Comparison of ENCODE assay signal across 1 cellular context in genomic region chr1:202189012-202189790, GRCh38.
TF ChIP-seq lines count a peak whose summit lies in the region.

No MANE protein-coding gene starts in this region.

TF ChIP-seq in HepG2, 621 proteins besides CTCF, POLR2A, EP300 and RAD21 (continued from another document and continues in another):
- no peak; the same call in 1 of the 2 replicates for TF ChIP-seq ZBTB8A (CRISPR knock-in tag; IDR thresholded peaks at IDR 0.05; ENCODE audit: borderline replicate concordance, low read depth)
- peak; percentile 54; the same call in 1 of the 2 replicates for TF ChIP-seq ZNF687 (CRISPR knock-in tag; IDR thresholded peaks at IDR 0.05)
- TF ChIP-seq, protein P1, sequence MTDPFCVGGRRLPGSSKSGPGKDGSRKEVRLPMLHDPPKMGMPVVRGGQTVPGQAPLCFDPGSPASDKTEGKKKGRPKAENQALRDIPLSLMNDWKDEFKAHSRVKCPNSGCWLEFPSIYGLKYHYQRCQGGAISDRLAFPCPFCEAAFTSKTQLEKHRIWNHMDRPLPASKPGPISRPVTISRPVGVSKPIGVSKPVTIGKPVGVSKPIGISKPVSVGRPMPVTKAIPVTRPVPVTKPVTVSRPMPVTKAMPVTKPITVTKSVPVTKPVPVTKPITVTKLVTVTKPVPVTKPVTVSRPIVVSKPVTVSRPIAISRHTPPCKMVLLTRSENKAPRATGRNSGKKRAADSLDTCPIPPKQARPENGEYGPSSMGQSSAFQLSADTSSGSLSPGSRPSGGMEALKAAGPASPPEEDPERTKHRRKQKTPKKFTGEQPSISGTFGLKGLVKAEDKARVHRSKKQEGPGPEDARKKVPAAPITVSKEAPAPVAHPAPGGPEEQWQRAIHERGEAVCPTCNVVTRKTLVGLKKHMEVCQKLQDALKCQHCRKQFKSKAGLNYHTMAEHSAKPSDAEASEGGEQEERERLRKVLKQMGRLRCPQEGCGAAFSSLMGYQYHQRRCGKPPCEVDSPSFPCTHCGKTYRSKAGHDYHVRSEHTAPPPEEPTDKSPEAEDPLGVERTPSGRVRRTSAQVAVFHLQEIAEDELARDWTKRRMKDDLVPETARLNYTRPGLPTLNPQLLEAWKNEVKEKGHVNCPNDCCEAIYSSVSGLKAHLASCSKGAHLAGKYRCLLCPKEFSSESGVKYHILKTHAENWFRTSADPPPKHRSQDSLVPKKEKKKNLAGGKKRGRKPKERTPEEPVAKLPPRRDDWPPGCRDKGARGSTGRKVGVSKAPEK (CRISPR knock-in tag; IDR thresholded peaks at IDR 0.05; ENCODE audit: borderline replicate concordance) = 0 out of 2 replicates have a peak, but pooled peaks have one; percentile 76
- TF ChIP-seq, protein P2, sequence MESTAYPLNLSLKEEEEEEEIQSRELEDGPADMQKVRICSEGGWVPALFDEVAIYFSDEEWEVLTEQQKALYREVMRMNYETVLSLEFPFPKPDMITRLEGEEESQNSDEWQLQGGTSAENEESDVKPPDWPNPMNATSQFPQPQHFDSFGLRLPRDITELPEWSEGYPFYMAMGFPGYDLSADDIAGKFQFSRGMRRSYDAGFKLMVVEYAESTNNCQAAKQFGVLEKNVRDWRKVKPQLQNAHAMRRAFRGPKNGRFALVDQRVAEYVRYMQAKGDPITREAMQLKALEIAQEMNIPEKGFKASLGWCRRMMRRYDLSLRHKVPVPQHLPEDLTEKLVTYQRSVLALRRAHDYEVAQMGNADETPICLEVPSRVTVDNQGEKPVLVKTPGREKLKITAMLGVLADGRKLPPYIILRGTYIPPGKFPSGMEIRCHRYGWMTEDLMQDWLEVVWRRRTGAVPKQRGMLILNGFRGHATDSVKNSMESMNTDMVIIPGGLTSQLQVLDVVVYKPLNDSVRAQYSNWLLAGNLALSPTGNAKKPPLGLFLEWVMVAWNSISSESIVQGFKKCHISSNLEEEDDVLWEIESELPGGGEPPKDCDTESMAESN (CRISPR knock-in tag; conservative IDR thresholded peaks at IDR 0.05) = peak; percentile 79
- no peak for TF ChIP-seq NFKBIZ (CRISPR knock-in tag; IDR thresholded peaks at IDR 0.05)
- no peak for TF ChIP-seq SIX4 (CRISPR knock-in tag; IDR thresholded peaks at IDR 0.05)
- peak; percentile 38; the same call in 1 of the 2 replicates for TF ChIP-seq ZNF776 (CRISPR knock-in tag; IDR thresholded peaks at IDR 0.05)
- TF ChIP-seq RFX3 (CRISPR knock-in tag; IDR thresholded peaks at IDR 0.05) = no peak
- peak; percentile 56; the same call in 1 of the 2 replicates for TF ChIP-seq SMAD9 (CRISPR knock-in tag; IDR thresholded peaks at IDR 0.05)
- TF ChIP-seq AHDC1 (CRISPR knock-in tag; IDR thresholded peaks at IDR 0.05; ENCODE audit: borderline replicate concordance) = no peak
- TF ChIP-seq MXD4 (CRISPR knock-in tag; IDR thresholded peaks at IDR 0.05) = 0 out of 2 replicates have a peak, but pooled peaks have one; percentile 28
- TF ChIP-seq KAT2B (IDR thresholded peaks at IDR 0.05; ENCODE audit: borderline replicate concordance, low read depth, low read length) = no peak
- TF ChIP-seq PPARG (CRISPR knock-in tag; conservative IDR thresholded peaks at IDR 0.05) = no peak; the same call in 1 of the 2 replicates
- TF ChIP-seq FIP1L1 (IDR thresholded peaks at IDR 0.05; ENCODE audit: borderline replicate concordance, insufficient read depth, low read depth, low read length) = no peak
- TF ChIP-seq DMAP1 (CRISPR knock-in tag; IDR thresholded peaks at IDR 0.05) = 0 out of 2 replicates have a peak, but pooled peaks have one; percentile 21
- no peak for TF ChIP-seq ZBTB7A (CRISPR knock-in tag; IDR thresholded peaks at IDR 0.05)
- no peak for TF ChIP-seq SNAPC5 (CRISPR knock-in tag; IDR thresholded peaks at IDR 0.05; ENCODE audit: borderline replicate concordance)
- TF ChIP-seq ZNF275 (CRISPR knock-in tag; IDR thresholded peaks at IDR 0.05; ENCODE audit: borderline replicate concordance) = no peak
- no peak for TF ChIP-seq HNRNPH1 (optimal IDR thresholded peaks at IDR 0.05; ENCODE audit: low read depth, low read length)
- no peak for TF ChIP-seq BHLHE40 (IDR thresholded peaks at IDR 0.05; ENCODE audit: low read length)
- TF ChIP-seq ZNF564 (CRISPR knock-in tag; IDR thresholded peaks at IDR 0.05) = no peak
- no peak for TF ChIP-seq HDAC6 (IDR thresholded peaks at IDR 0.05; ENCODE audit: low read depth, low read length)
- peak; percentile 41; the same call in 1 of the 2 replicates for TF ChIP-seq ZNF317 (CRISPR knock-in tag; IDR thresholded peaks at IDR 0.05)
- no peak for TF ChIP-seq PAWR (CRISPR knock-in tag; IDR thresholded peaks at IDR 0.05; ENCODE audit: borderline replicate concordance)
- TF ChIP-seq IKZF4 (CRISPR knock-in tag; IDR thresholded peaks at IDR 0.05; ENCODE audit: borderline replicate concordance, low read depth, not compliant biosample characterization) = peak; percentile 51
- peak; percentile 25; the same call in 1 of the 2 replicates for TF ChIP-seq EED (CRISPR knock-in tag; IDR thresholded peaks at IDR 0.05)
- no peak for TF ChIP-seq ZNF331 (CRISPR knock-in tag; IDR thresholded peaks at IDR 0.05)
- TF ChIP-seq ZNF235 (CRISPR knock-in tag; IDR thresholded peaks at IDR 0.05; ENCODE audit: borderline replicate concordance) = 0 out of 2 replicates have a peak, but pooled peaks have one; percentile 55
- TF ChIP-seq POLR2AphosphoS2 (IDR thresholded peaks at IDR 0.05; ENCODE audit: low read depth, low read length) = no peak
- TF ChIP-seq PRDM15 (CRISPR knock-in tag; IDR thresholded peaks at IDR 0.05) = peak; percentile 93
- no peak for TF ChIP-seq U2AF2 (IDR thresholded peaks at IDR 0.05; ENCODE audit: low read depth, low read length)
- no peak for TF ChIP-seq HES4 (CRISPR knock-in tag; IDR thresholded peaks at IDR 0.05; ENCODE audit: borderline replicate concordance)
- TF ChIP-seq ZNF552 (CRISPR knock-in tag; IDR thresholded peaks at IDR 0.05; ENCODE audit: borderline replicate concordance) = no peak
- no peak for TF ChIP-seq ZNF570 (CRISPR knock-in tag; IDR thresholded peaks at IDR 0.05; ENCODE audit: borderline replicate concordance)
- TF ChIP-seq NFYB (CRISPR knock-in tag; IDR thresholded peaks at IDR 0.05) = no peak
- TF ChIP-seq ATF1 (CRISPR knock-in tag; IDR thresholded peaks at IDR 0.05) = no peak
- TF ChIP-seq MIXL1 (CRISPR knock-in tag; IDR thresholded peaks at IDR 0.05) = no peak
- no peak for TF ChIP-seq TBP (CRISPR knock-in tag; IDR thresholded peaks at IDR 0.05)
- peak; percentile 86 for TF ChIP-seq NR2F6 (IDR thresholded peaks at IDR 0.05)
- peak; percentile 81 for TF ChIP-seq NR2F6 (CRISPR knock-in tag; IDR thresholded peaks at IDR 0.05)
- TF ChIP-seq TOE1 (CRISPR knock-in tag; IDR thresholded peaks at IDR 0.05) = no peak
- no peak for TF ChIP-seq GATAD2A (CRISPR knock-in tag; IDR thresholded peaks at IDR 0.05)
- TF ChIP-seq ZNF562 (CRISPR knock-in tag; IDR thresholded peaks at IDR 0.05; ENCODE audit: borderline replicate concordance) = no peak
- TF ChIP-seq CAMTA2 (CRISPR knock-in tag; IDR thresholded peaks at IDR 0.05; ENCODE audit: borderline replicate concordance) = 0 out of 2 replicates have a peak, but pooled peaks have one; percentile 23
- no peak for TF ChIP-seq ZNF879 (CRISPR knock-in tag; IDR thresholded peaks at IDR 0.05)
- no peak for TF ChIP-seq MLX (CRISPR knock-in tag; IDR thresholded peaks at IDR 0.05)
